In the genomic region with DNA sequence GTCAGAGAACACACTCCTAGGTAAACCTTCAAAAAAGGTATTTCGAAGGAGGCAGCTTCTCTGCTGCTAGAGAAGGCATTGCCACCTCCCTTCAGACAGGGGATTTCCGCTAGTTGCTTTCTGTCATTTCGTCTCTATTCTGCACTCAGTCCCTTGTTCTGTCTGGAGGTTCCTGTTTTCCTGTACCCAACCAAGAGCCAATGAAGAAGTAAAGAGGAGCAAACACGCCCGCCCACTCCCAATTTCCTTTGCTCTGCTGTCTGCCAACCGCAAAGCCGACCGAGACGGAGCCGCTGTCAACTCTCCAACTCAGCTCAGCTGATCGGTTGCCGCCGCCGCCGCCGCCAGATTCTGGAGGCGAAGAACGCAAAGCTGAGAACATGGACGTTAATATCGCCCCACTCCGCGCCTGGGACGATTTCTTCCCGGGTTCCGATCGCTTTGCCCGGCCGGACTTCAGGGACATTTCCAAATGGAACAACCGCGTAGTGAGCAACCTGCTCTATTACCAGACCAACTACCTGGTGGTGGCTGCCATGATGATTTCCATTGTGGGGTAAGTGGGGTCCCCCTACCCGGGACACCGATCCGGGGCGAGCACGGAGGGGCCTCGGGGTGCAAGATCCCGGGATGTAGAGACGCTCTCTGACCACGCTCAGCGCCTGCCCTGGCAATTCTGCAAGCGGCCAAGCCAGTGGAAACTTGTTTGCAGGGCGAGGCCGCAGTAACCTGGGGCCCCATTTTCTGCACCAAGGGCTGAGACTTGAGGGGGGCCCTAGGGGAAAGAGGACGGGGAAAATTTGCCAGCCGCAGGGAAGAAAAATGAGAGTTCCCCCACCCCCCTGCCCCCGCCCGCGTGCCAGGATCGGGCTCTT, we compare ENCODE assay signal across 1 cellular context.
TF ChIP-seq lines count a peak whose summit lies in the region.

A gene with protein sequence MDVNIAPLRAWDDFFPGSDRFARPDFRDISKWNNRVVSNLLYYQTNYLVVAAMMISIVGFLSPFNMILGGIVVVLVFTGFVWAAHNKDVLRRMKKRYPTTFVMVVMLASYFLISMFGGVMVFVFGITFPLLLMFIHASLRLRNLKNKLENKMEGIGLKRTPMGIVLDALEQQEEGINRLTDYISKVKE (plus strand): TSS at position 270 of the 875 bp plus-strand sequence. CDS start 111 bp downstream, at position 381.

TF ChIP-seq in HepG2, 621 proteins besides CTCF, POLR2A, EP300 and RAD21 (continued from another document and continues in another):
- TF ChIP-seq, protein P1, sequence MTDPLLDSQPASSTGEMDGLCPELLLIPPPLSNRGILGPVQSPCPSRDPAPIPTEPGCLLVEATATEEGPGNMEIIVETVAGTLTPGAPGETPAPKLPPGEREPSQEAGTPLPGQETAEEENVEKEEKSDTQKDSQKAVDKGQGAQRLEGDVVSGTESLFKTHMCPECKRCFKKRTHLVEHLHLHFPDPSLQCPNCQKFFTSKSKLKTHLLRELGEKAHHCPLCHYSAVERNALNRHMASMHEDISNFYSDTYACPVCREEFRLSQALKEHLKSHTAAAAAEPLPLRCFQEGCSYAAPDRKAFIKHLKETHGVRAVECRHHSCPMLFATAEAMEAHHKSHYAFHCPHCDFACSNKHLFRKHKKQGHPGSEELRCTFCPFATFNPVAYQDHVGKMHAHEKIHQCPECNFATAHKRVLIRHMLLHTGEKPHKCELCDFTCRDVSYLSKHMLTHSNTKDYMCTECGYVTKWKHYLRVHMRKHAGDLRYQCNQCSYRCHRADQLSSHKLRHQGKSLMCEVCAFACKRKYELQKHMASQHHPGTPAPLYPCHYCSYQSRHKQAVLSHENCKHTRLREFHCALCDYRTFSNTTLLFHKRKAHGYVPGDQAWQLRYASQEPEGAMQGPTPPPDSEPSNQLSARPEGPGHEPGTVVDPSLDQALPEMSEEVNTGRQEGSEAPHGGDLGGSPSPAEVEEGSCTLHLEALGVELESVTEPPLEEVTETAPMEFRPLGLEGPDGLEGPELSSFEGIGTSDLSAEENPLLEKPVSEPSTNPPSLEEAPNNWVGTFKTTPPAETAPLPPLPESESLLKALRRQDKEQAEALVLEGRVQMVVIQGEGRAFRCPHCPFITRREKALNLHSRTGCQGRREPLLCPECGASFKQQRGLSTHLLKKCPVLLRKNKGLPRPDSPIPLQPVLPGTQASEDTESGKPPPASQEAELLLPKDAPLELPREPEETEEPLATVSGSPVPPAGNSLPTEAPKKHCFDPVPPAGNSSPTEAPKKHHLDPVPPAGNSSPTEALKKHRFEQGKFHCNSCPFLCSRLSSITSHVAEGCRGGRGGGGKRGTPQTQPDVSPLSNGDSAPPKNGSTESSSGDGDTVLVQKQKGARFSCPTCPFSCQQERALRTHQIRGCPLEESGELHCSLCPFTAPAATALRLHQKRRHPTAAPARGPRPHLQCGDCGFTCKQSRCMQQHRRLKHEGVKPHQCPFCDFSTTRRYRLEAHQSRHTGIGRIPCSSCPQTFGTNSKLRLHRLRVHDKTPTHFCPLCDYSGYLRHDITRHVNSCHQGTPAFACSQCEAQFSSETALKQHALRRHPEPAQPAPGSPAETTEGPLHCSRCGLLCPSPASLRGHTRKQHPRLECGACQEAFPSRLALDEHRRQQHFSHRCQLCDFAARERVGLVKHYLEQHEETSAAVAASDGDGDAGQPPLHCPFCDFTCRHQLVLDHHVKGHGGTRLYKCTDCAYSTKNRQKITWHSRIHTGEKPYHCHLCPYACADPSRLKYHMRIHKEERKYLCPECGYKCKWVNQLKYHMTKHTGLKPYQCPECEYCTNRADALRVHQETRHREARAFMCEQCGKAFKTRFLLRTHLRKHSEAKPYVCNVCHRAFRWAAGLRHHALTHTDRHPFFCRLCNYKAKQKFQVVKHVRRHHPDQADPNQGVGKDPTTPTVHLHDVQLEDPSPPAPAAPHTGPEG (CRISPR knock-in tag; IDR thresholded peaks at IDR 0.05) = peak; percentile 100
- TF ChIP-seq ZNF644 (CRISPR knock-in tag; IDR thresholded peaks at IDR 0.05; ENCODE audit: low read depth) = 0 out of 2 replicates have a peak, but pooled peaks have one; percentile 26
- peak; percentile 58 for TF ChIP-seq ZNF331 (CRISPR knock-in tag; IDR thresholded peaks at IDR 0.05)
- TF ChIP-seq, protein P2, sequence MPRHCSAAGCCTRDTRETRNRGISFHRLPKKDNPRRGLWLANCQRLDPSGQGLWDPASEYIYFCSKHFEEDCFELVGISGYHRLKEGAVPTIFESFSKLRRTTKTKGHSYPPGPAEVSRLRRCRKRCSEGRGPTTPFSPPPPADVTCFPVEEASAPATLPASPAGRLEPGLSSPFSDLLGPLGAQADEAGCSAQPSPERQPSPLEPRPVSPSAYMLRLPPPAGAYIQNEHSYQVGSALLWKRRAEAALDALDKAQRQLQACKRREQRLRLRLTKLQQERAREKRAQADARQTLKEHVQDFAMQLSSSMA (CRISPR knock-in tag; IDR thresholded peaks at IDR 0.05) = no peak
- TF ChIP-seq ZNF251 (CRISPR knock-in tag; IDR thresholded peaks at IDR 0.05) = no peak
- TF ChIP-seq ZNF556 (CRISPR knock-in tag; IDR thresholded peaks at IDR 0.05; ENCODE audit: borderline replicate concordance) = no peak
- TF ChIP-seq ZNF619 (CRISPR knock-in tag; IDR thresholded peaks at IDR 0.05) = no peak
- TF ChIP-seq, protein P3, sequence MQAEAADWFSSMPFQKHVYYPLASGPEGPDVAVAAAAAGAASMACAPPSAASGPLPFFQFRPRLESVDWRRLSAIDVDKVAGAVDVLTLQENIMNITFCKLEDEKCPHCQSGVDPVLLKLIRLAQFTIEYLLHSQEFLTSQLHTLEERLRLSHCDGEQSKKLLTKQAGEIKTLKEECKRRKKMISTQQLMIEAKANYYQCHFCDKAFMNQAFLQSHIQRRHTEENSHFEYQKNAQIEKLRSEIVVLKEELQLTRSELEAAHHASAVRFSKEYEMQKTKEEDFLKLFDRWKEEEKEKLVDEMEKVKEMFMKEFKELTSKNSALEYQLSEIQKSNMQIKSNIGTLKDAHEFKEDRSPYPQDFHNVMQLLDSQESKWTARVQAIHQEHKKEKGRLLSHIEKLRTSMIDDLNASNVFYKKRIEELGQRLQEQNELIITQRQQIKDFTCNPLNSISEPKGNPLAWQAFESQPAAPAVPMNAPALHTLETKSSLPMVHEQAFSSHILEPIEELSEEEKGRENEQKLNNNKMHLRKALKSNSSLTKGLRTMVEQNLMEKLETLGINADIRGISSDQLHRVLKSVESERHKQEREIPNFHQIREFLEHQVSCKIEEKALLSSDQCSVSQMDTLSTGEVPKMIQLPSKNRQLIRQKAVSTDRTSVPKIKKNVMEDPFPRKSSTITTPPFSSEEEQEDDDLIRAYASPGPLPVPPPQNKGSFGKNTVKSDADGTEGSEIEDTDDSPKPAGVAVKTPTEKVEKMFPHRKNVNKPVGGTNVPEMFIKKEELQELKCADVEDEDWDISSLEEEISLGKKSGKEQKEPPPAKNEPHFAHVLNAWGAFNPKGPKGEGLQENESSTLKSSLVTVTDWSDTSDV (CRISPR knock-in tag; IDR thresholded peaks at IDR 0.05) = no peak
- TF ChIP-seq ZSCAN31 (CRISPR knock-in tag; IDR thresholded peaks at IDR 0.05; ENCODE audit: low read depth) = no peak
- TF ChIP-seq HDAC2 (CRISPR knock-in tag; IDR thresholded peaks at IDR 0.05) = peak; percentile 74
- TF ChIP-seq, protein P4, sequence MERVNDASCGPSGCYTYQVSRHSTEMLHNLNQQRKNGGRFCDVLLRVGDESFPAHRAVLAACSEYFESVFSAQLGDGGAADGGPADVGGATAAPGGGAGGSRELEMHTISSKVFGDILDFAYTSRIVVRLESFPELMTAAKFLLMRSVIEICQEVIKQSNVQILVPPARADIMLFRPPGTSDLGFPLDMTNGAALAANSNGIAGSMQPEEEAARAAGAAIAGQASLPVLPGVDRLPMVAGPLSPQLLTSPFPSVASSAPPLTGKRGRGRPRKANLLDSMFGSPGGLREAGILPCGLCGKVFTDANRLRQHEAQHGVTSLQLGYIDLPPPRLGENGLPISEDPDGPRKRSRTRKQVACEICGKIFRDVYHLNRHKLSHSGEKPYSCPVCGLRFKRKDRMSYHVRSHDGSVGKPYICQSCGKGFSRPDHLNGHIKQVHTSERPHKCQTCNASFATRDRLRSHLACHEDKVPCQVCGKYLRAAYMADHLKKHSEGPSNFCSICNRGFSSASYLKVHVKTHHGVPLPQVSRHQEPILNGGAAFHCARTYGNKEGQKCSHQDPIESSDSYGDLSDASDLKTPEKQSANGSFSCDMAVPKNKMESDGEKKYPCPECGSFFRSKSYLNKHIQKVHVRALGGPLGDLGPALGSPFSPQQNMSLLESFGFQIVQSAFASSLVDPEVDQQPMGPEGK (CRISPR knock-in tag; IDR thresholded peaks at IDR 0.05) = 0 out of 2 replicates have a peak, but pooled peaks have one; percentile 10
- TF ChIP-seq ZNF879 (CRISPR knock-in tag; IDR thresholded peaks at IDR 0.05) = no peak
- TF ChIP-seq, protein P5, sequence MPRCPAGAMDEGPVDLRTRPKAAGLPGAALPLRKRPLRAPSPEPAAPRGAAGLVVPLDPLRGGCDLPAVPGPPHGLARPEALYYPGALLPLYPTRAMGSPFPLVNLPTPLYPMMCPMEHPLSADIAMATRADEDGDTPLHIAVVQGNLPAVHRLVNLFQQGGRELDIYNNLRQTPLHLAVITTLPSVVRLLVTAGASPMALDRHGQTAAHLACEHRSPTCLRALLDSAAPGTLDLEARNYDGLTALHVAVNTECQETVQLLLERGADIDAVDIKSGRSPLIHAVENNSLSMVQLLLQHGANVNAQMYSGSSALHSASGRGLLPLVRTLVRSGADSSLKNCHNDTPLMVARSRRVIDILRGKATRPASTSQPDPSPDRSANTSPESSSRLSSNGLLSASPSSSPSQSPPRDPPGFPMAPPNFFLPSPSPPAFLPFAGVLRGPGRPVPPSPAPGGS (CRISPR knock-in tag; IDR thresholded peaks at IDR 0.05) = no peak
- TF ChIP-seq, protein P6, sequence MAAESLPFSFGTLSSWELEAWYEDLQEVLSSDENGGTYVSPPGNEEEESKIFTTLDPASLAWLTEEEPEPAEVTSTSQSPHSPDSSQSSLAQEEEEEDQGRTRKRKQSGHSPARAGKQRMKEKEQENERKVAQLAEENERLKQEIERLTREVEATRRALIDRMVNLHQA (CRISPR knock-in tag; IDR thresholded peaks at IDR 0.05) = no peak
- TF ChIP-seq NFKB2 (CRISPR knock-in tag; IDR thresholded peaks at IDR 0.05; ENCODE audit: borderline replicate concordance) = no peak; the same call in 1 of the 2 replicates
- TF ChIP-seq, protein P7, sequence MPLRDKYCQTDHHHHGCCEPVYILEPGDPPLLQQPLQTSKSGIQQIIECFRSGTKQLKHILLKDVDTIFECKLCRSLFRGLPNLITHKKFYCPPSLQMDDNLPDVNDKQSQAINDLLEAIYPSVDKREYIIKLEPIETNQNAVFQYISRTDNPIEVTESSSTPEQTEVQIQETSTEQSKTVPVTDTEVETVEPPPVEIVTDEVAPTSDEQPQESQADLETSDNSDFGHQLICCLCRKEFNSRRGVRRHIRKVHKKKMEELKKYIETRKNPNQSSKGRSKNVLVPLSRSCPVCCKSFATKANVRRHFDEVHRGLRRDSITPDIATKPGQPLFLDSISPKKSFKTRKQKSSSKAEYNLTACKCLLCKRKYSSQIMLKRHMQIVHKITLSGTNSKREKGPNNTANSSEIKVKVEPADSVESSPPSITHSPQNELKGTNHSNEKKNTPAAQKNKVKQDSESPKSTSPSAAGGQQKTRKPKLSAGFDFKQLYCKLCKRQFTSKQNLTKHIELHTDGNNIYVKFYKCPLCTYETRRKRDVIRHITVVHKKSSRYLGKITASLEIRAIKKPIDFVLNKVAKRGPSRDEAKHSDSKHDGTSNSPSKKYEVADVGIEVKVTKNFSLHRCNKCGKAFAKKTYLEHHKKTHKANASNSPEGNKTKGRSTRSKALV (CRISPR knock-in tag; IDR thresholded peaks at IDR 0.05) = no peak
- no peak for TF ChIP-seq ZNF569 (CRISPR knock-in tag; IDR thresholded peaks at IDR 0.05; ENCODE audit: borderline replicate concordance)
- no peak for TF ChIP-seq AKAP8 (CRISPR knock-in tag; IDR thresholded peaks at IDR 0.05)
- TF ChIP-seq, protein P8, sequence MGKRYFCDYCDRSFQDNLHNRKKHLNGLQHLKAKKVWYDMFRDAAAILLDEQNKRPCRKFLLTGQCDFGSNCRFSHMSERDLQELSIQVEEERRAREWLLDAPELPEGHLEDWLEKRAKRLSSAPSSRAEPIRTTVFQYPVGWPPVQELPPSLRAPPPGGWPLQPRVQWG (CRISPR knock-in tag; IDR thresholded peaks at IDR 0.05; ENCODE audit: borderline replicate concordance, low read depth) = no peak
- no peak for TF ChIP-seq SMAD9 (CRISPR knock-in tag; IDR thresholded peaks at IDR 0.05)
- no peak for TF ChIP-seq ZFP37 (CRISPR knock-in tag; IDR thresholded peaks at IDR 0.05; ENCODE audit: borderline replicate concordance)
- TF ChIP-seq CREB1 (IDR thresholded peaks at IDR 0.05) = no peak
- TF ChIP-seq CREB1 (CRISPR knock-in tag; IDR thresholded peaks at IDR 0.05) = no peak
- TF ChIP-seq MAFG (CRISPR knock-in tag; IDR thresholded peaks at IDR 0.05) = no peak
- no peak; the same call in 1 of the 2 replicates for TF ChIP-seq ZNF317 (CRISPR knock-in tag; IDR thresholded peaks at IDR 0.05)
- TF ChIP-seq RXRA (CRISPR knock-in tag; IDR thresholded peaks at IDR 0.05) = peak; percentile 37; the same call in 1 of the 2 replicates
- no peak for TF ChIP-seq ZFP82 (CRISPR knock-in tag; IDR thresholded peaks at IDR 0.05; ENCODE audit: borderline replicate concordance)
- TF ChIP-seq SRSF9 (IDR thresholded peaks at IDR 0.05; ENCODE audit: borderline replicate concordance, insufficient read depth, low read depth, low read length, poor library complexity, severe bottlenecking) = no peak
- TF ChIP-seq PRPF4 (IDR thresholded peaks at IDR 0.05; ENCODE audit: low read depth, low read length, poor library complexity, severe bottlenecking) = no peak
- TF ChIP-seq CBX5 (CRISPR knock-in tag; IDR thresholded peaks at IDR 0.05; ENCODE audit: borderline replicate concordance) = peak; percentile 65; the same call in 1 of the 2 replicates
- TF ChIP-seq, protein P9, sequence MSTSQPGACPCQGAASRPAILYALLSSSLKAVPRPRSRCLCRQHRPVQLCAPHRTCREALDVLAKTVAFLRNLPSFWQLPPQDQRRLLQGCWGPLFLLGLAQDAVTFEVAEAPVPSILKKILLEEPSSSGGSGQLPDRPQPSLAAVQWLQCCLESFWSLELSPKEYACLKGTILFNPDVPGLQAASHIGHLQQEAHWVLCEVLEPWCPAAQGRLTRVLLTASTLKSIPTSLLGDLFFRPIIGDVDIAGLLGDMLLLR (CRISPR knock-in tag; IDR thresholded peaks at IDR 0.05) = peak; percentile 30; the same call in 1 of the 2 replicates
- TF ChIP-seq, protein P10, sequence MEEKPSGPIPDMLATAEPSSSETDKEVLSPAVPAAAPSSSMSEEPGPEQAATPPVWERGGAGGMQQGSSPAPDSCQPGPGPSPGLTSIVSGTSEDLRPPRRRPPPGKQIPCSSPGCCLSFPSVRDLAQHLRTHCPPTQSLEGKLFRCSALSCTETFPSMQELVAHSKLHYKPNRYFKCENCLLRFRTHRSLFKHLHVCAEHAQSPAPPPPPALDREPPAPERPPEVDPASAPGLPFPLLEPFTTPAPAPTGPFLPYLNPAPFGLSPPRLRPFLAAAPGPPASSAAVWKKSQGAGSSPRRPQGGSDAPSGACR (CRISPR knock-in tag; IDR thresholded peaks at IDR 0.05) = no peak
- TF ChIP-seq ASH2L (IDR thresholded peaks at IDR 0.05; ENCODE audit: insufficient read length, low read depth, low read length) = peak; percentile 72
